ENCODE assay signal across 20 cellular contexts in the genomic region with DNA sequence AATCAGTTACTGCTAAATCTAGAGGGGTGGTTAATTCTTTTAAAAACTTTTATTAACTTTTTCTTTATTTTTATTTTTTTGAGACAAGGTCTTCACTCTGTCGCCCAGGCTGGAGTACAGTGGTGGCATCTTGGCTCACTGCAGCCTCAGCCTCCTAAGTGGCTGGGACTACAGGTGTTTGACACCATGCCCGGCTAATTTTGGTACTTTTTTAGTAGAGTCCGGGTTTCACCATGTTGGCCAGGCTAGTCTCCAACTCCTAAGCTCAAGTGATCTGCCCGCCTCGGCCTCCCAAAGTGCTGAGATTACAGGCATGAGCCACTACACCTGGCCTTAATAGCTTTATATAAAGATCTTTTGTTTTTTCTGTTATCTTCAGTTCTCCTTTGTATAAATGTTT. TPM values are rescaled to one million over a fixed set of nuclear protein-coding genes. Genes with fewer than 3 reads are reported as not detected.
DNase-seq lines count a peak whose midpoint lies in the region; ATAC-seq, FAIRE-seq and TF ChIP-seq lines count a peak whose summit lies in the region.
"Had no signal": no experiment of that assay in that cellular context is flagged by ENCODE, and none has a peak within 500 bp of the region (broad histone marks: within the 10 kb centered on the region; RNA-seq: fewer than 3 reads in every experiment).

No MANE protein-coding gene starts in this region.

- no peaks in the 10 kb centered on the region for H3K27me3 Mint-ChIP-seq in MCF 10A (ENCODE audit: insufficient read depth, unreplicated experiment)
- H3K27me3 Mint-ChIP-seq in naive thymus-derived CD4-positive, alpha-beta T cell = no peaks in the 10 kb centered on the region

- H3K9me3 Mint-ChIP-seq in MCF 10A (ENCODE audit: unreplicated experiment) = no peaks in the 10 kb centered on the region
- H3K9me3 Mint-ChIP-seq in naive thymus-derived CD4-positive, alpha-beta T cell = peaks cover 0 to 5% (median 0%) of the 10 kb centered on the region in 11 donors
- H3K9me3 Mint-ChIP-seq: CD14-positive monocyte, HFFc6 had no signal

- no peak overlapping the region for H3K4me3 ChIP-seq in breast epithelium
- no peak overlapping the region for H3K4me3 ChIP-seq in left ventricle myocardium inferior
- H3K4me3 ChIP-seq in muscle layer of colon (ENCODE audit: low read depth in 1 of 2, low read length in 2 of 2) = no peak overlapping the region
- H3K4me3 ChIP-seq in stomach = no peak overlapping the region
- no peak overlapping the region for H3K4me3 ChIP-seq in SK-N-SH (ENCODE audit: low read depth in 2 of 2, low read length in 1 of 2)
- H3K4me3 ChIP-seq in naive thymus-derived CD4-positive, alpha-beta T cell (ENCODE audit: low read length) = no peak overlapping the region

- H3F3A ChIP-seq in SK-N-SH (replicated peaks; ENCODE audit: insufficient read depth) = no peaks in the 10 kb centered on the region

- peaks cover 7% of the 10 kb centered on the region for H3K4me1 Mint-ChIP-seq in MCF 10A (ENCODE audit: insufficient read depth, unreplicated experiment)
- H3K4me1 Mint-ChIP-seq in naive thymus-derived CD4-positive, alpha-beta T cell = peaks cover 0 to 53% (median 34%) of the 10 kb centered on the region in 7 donors

- POLR2A ChIA-PET in MCF 10A (lab: Yijun Ruan, JAX) (interaction anchor here (0.7 kb wide), 1 partner anchor 10 kb away, joined by 3 read pairs; no protein-coding TSS in a partner anchor), SK-N-SH (lab: Yijun Ruan, JAX) (interaction anchor here (0.6 kb wide), 1 partner anchor 273 kb away, joined by 3 read pairs; no protein-coding TSS in a partner anchor)
- POLR2A ChIA-PET in naive thymus-derived CD4-positive, alpha-beta T cell (lab: Charles Lee) = interaction anchor here (0.7 kb wide), 1 partner anchor 540 kb away, joined by 5 read pairs; no protein-coding TSS in a partner anchor

- H3K36me3 ChIP-seq in breast epithelium (no peaks in the 10 kb centered on the region), left ventricle myocardium inferior (no peaks in the 10 kb centered on the region), muscle layer of colon (ENCODE audit: insufficient read depth, low read length) (no peaks in the 10 kb centered on the region), stomach (no peaks in the 10 kb centered on the region), SK-N-SH (replicated peaks in 1 of 2; ENCODE audit: control insufficient read depth in 1 of 2, insufficient read depth in 2 of 2, low read length in 1 of 2) (no peaks in the 10 kb centered on the region)
- H3K36me3 ChIP-seq in naive thymus-derived CD4-positive, alpha-beta T cell (ENCODE audit: control insufficient read depth in 2 of 3, insufficient read depth in 3 of 3, low read length in 3 of 3) = no peaks in the 10 kb centered on the region

- no peak overlapping the region for H3K27ac ChIP-seq in breast epithelium
- H3K27ac ChIP-seq in left ventricle myocardium inferior (replicated peaks) = peak overlapping the region; percentile 77
- H3K27ac ChIP-seq in muscle layer of colon (ENCODE audit: low read depth, low read length) = peak overlapping the region; percentile 24
- H3K27ac ChIP-seq in stomach = peak overlapping the region in 3 of 5 donors; percentile 62 to 68 (median 62)
- no peak overlapping the region for H3K27ac ChIP-seq in SK-N-SH (ENCODE audit: low read depth in 2 of 2, low read length in 1 of 2)
- no peak overlapping the region for H3K27ac ChIP-seq in naive thymus-derived CD4-positive, alpha-beta T cell (ENCODE audit: low read depth, low read length)

- 34 to 52% (median 49%) methylated on average over 5 of the region's 5 CpGs for WGBS in stomach, 5 donors
- 94% methylated on average over 5 of the region's 5 CpGs for WGBS in SK-N-SH (ENCODE audit: low lambda C conversion rate)

- DNase-seq in MCF 10A (ENCODE audit: unreplicated experiment) (no peak), breast epithelium (ENCODE audit: low spot score in 2 of 2) (no peak), left ventricle myocardium inferior (no peak), stomach (no peak), RCC 7860 (ENCODE audit: low spot score) (no peak), SK-N-SH (no peak)
- no peak for DNase-seq in naive thymus-derived CD4-positive, alpha-beta T cell
- DNase-seq: 8988T, Caco-2, GDM1, HFFc6, KG1, MV-4-11, NCI-H1417, NCI-H187, NCI-H2227 treated with DMSO at 0.1 percent for 48 hours, NCI-H524 had no signal

- H2AFZ ChIP-seq in SK-N-SH (ENCODE audit: low read depth) = no peak overlapping the region

- no peak for TF ChIP-seq POLR2A in breast epithelium (IDR thresholded peaks at IDR 0.05)
- no peak for TF ChIP-seq POLR2A in stomach (IDR thresholded peaks at IDR 0.05)

- no peak overlapping the region for H3K4me3 Mint-ChIP-seq in MCF 10A (ENCODE audit: unreplicated experiment)
- H3K4me3 Mint-ChIP-seq in naive thymus-derived CD4-positive, alpha-beta T cell = no peak overlapping the region
- H3K4me3 Mint-ChIP-seq: CD14-positive monocyte, HFFc6 had no signal

- TF ChIP-seq EP300 in stomach (IDR thresholded peaks at IDR 0.05) (no peak), SK-N-SH (IDR thresholded peaks at IDR 0.05; ENCODE audit: borderline replicate concordance in 1 of 2, low read depth in 1 of 2, low read length in 1 of 2) (no peak)

- peaks cover 6% of the 10 kb centered on the region for H3K36me3 Mint-ChIP-seq in MCF 10A (ENCODE audit: insufficient read depth, unreplicated experiment)
- peaks cover 0 to 16% (median 7%) of the 10 kb centered on the region in 5 donors for H3K36me3 Mint-ChIP-seq in naive thymus-derived CD4-positive, alpha-beta T cell

- TF ChIP-seq CTCF in MCF 10A (IDR thresholded peaks at IDR 0.05; ENCODE audit: unreplicated experiment) (no peak), breast epithelium (IDR thresholded peaks at IDR 0.05) (no peak), left ventricle myocardium inferior (IDR thresholded peaks at IDR 0.05; ENCODE audit: borderline replicate concordance) (no peak), stomach (IDR thresholded peaks at IDR 0.05) (no peak), SK-N-SH (IDR thresholded peaks at IDR 0.05) (no peak)

- no TSS peak for BruUV-seq in MCF 10A (replicated peaks; lab: Mats Ljungman, UMichigan)

- no peaks in the 10 kb centered on the region for H3K9me2 ChIP-seq in SK-N-SH

- peaks cover 17% of the 10 kb centered on the region; the same call in 1 of the 2 replicates for H4K20me1 ChIP-seq in SK-N-SH (ENCODE audit: insufficient read depth)

- H3K9me3 ChIP-seq in breast epithelium (no peaks in the 10 kb centered on the region), left ventricle myocardium inferior (replicated peaks) (no peaks in the 10 kb centered on the region), muscle layer of colon (ENCODE audit: low read length) (no peaks in the 10 kb centered on the region), stomach (no peaks in the 10 kb centered on the region), SK-N-SH (no peaks in the 10 kb centered on the region)
- no peaks in the 10 kb centered on the region for H3K9me3 ChIP-seq in naive thymus-derived CD4-positive, alpha-beta T cell (ENCODE audit: control insufficient read depth in 2 of 3, low read length in 3 of 3)
- H3K9me3 ChIP-seq: Caco-2 had no signal

- CTCF ChIA-PET in MCF 10A (lab: Yijun Ruan, JAX) (interaction anchor here (0.6 to 1.1 kb wide), 4 partner anchors 10 to 50 kb away, joined by 3 to 4 read pairs (median 4); no protein-coding TSS in a partner anchor), SK-N-SH (lab: Yijun Ruan, JAX) (interaction anchor here (1.1 kb wide), 1 partner anchor 19 kb away, joined by 4 read pairs; no protein-coding TSS in a partner anchor)
- CTCF ChIA-PET in naive thymus-derived CD4-positive, alpha-beta T cell (lab: Charles Lee) = no interaction called here

- FAIRE-seq in RCC 7860 (lab: Jason Lieb, UNC) = no peak

- no peak overlapping the region for H3K9ac ChIP-seq in muscle layer of colon (ENCODE audit: low read length)
- H3K9ac ChIP-seq in SK-N-SH = no peak overlapping the region

- H3K27me3 ChIP-seq in breast epithelium (no peaks in the 10 kb centered on the region), left ventricle myocardium inferior (ENCODE audit: low read depth) (no peaks in the 10 kb centered on the region), muscle layer of colon (ENCODE audit: control insufficient read depth in 1 of 2, insufficient read depth in 2 of 2, low read length in 2 of 2) (no peaks in the 10 kb centered on the region), stomach (no peaks in the 10 kb centered on the region), SK-N-SH (ENCODE audit: insufficient read depth) (no peaks in the 10 kb centered on the region)
- H3K27me3 ChIP-seq in naive thymus-derived CD4-positive, alpha-beta T cell (ENCODE audit: control insufficient read depth in 2 of 2, insufficient read depth in 2 of 2, low read length in 2 of 2) = no peaks in the 10 kb centered on the region

- H3K79me2 ChIP-seq in SK-N-SH (ENCODE audit: insufficient read depth) = peaks cover 85% of the 10 kb centered on the region

- H3K4me1 ChIP-seq in breast epithelium = no peaks in the 10 kb centered on the region
- peaks cover 50% of the 10 kb centered on the region for H3K4me1 ChIP-seq in left ventricle myocardium inferior
- peaks cover 35% of the 10 kb centered on the region for H3K4me1 ChIP-seq in muscle layer of colon (ENCODE audit: insufficient read depth, low read length)
- peaks cover 21 to 63% (median 35%) of the 10 kb centered on the region in 4 donors for H3K4me1 ChIP-seq in stomach
- H3K4me1 ChIP-seq in SK-N-SH (ENCODE audit: control insufficient read depth in 1 of 2, insufficient read depth in 2 of 2, low read depth in 1 of 2, low read length in 1 of 2) = no peaks in the 10 kb centered on the region
- H3K4me1 ChIP-seq in naive thymus-derived CD4-positive, alpha-beta T cell (ENCODE audit: control insufficient read depth in 2 of 2, insufficient read depth in 2 of 2, low read length in 2 of 2) = no peaks in the 10 kb centered on the region
- H3K4me1 ChIP-seq: Caco-2 had no signal

- no peak overlapping the region for H3K4me2 ChIP-seq in SK-N-SH

- ATAC-seq in naive thymus-derived CD4-positive, alpha-beta T cell = no peak
- ATAC-seq: Panc1 had no signal

- peak overlapping the region; percentile 42 for H3K27ac Mint-ChIP-seq in MCF 10A (ENCODE audit: low read depth, unreplicated experiment)
- H3K27ac Mint-ChIP-seq in naive thymus-derived CD4-positive, alpha-beta T cell = peak overlapping the region in 1 of 9 donors; percentile 9

- no peak for TF ChIP-seq RAD21 in SK-N-SH (IDR thresholded peaks at IDR 0.05; ENCODE audit: low read length)

- intact Hi-C loops in MCF 10A (cut with micrococcal nuclease) (no loop called here), breast epithelium (cut with DNase I; ENCODE audit: low total_unique reads) (no loop called here), left ventricle myocardium inferior (cut with micrococcal nuclease) (no loop called here), stomach (cut with DNase I; ENCODE audit: low total_unique reads) (no loop called here)
- intact Hi-C loops in naive thymus-derived CD4-positive, alpha-beta T cell (cut with micrococcal nuclease) = no loop called here

RNA-seq across cellular contexts. Expression of a gene that starts 11.9 kb away (rescaled TPM):
- 16.2 and 18.6 TPM in 2 replicates for total RNA-seq in MCF 10A (2022)
- 10 to 100 TPM; 38.7 to 47.6 (median 47.4) TPM for total RNA-seq in breast epithelium
- total RNA-seq in left ventricle myocardium inferior = 68.3 TPM
- 10 to 100 TPM in 4 of 5 donors, 1 to 10 TPM in 1; 8.7 to 56.9 (median 29.8) TPM for total RNA-seq in stomach
- polyA plus RNA-seq in stomach = 1 to 10 TPM; 3.5 to 5.3 (median 3.8) TPM
- polyA plus RNA-seq in SK-N-SH (2012; rRNA removed) = 5.8 and 8.6 TPM in 2 replicates
- polyA plus RNA-seq in SK-N-SH (2012; cell fraction: cytosol; rRNA removed) = 7.0 and 7.7 TPM in 2 replicates
- 3.3 and 5.9 TPM in 2 replicates for polyA plus RNA-seq in SK-N-SH (2012; cell fraction: nucleus; rRNA removed)
- 10 to 100 TPM; 14.9 to 26.8 (median 17.9) TPM for total RNA-seq in naive thymus-derived CD4-positive, alpha-beta T cell
- polyA plus RNA-seq in naive thymus-derived CD4-positive, alpha-beta T cell = 10 to 100 TPM; 14.2 to 22.2 TPM

RNA-seq across cellular contexts. Expression of a gene that starts 40.0 kb away (rescaled TPM):
- 28.0 and 38.9 TPM in 2 replicates for total RNA-seq in MCF 10A (2022)
- total RNA-seq in breast epithelium = 10 to 100 TPM in 1 of 3 donors, 1 to 10 TPM in 2; 7.4 to 12.8 (median 9.8) TPM
- 18.5 TPM for total RNA-seq in left ventricle myocardium inferior
- 10 to 100 TPM in 1 of 5 donors, 1 to 10 TPM in 3, not detected in 1; 6.7 to 12.2 (median 8.9) TPM for total RNA-seq in stomach
- polyA plus RNA-seq in stomach = 1 to 10 TPM; 5.4 to 7.3 (median 6.0) TPM
- polyA plus RNA-seq in SK-N-SH (2012; rRNA removed) = 9.0 and 13.7 TPM in 2 replicates
- 9.9 and 11.0 TPM in 2 replicates for polyA plus RNA-seq in SK-N-SH (2012; cell fraction: cytosol; rRNA removed)
- 4.0 and 5.6 TPM in 2 replicates for polyA plus RNA-seq in SK-N-SH (2012; cell fraction: nucleus; rRNA removed)
- 10 to 100 TPM in 1 of 5 experiments, 1 to 10 TPM in 4; 1.4 to 14.4 (median 3.0) TPM for total RNA-seq in naive thymus-derived CD4-positive, alpha-beta T cell
- 1 to 10 TPM; 2.0 to 3.7 TPM for polyA plus RNA-seq in naive thymus-derived CD4-positive, alpha-beta T cell

Comparison
In these comparisons a context has a peak if more than half of its experiments do, and no peak if none do; other contexts are left out.
1. H3K27ac ChIP-seq: peak in left ventricle myocardium inferior (single experiment), muscle layer of colon (single experiment) and stomach (3 of 5); none in breast epithelium (0 of 2), SK-N-SH (0 of 2) and naive thymus-derived CD4-positive, alpha-beta T cell (single experiment).